8 cellular contexts compared by ENCODE assay signal in the genomic region with DNA sequence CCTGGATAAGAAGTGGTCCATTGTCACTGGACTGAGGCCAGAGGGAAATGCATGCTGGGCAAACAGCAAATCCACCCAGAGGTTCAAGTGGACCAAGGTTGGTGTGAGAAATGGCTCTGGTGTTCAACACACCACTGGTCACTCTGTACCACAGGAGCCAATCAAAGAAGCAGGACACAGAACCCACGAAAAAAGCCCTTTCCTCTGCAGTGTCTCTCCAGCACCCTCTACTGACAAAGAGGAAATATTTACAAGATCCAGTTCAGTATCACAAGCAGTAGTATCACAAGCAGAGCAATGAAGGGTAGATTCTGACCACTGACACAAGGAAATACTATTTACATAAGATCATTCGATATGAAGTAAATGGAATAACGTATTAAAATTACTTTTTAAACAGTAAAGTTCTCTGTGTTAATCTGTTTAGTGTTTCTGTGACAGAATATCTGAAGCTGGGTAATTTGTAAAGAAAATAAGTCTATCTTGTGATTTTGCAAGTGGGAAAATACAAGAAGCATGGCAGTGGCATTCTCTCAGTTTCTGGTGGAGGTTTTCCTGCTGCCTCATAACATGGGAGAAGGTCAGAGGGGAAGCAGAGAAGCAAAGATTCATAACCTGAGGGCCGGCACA.
DNase-seq lines count a peak whose midpoint lies in the region; ATAC-seq, FAIRE-seq and TF ChIP-seq lines count a peak whose summit lies in the region.

No MANE protein-coding gene starts in this region.

- H3K27ac Mint-ChIP-seq in brain: peak overlapping the region in 1 of 5 experiments; percentile 43
- H3K27ac Mint-ChIP-seq in osteocyte (ENCODE audit: unreplicated experiment): no peak overlapping the region

- H3K4me3 Mint-ChIP-seq in brain (no peak overlapping the region), osteocyte (ENCODE audit: unreplicated experiment) (no peak overlapping the region)

- H3K27me3 Mint-ChIP-seq in brain (no peaks in the 10 kb centered on the region), osteocyte (ENCODE audit: unreplicated experiment) (no peaks in the 10 kb centered on the region)

- H3K36me3 Mint-ChIP-seq in brain (no peaks in the 10 kb centered on the region), osteocyte (ENCODE audit: unreplicated experiment) (no peaks in the 10 kb centered on the region)

- H3K9me3 Mint-ChIP-seq in brain: no peaks in the 10 kb centered on the region
- no peaks in the 10 kb centered on the region for H3K9me3 Mint-ChIP-seq in osteocyte (ENCODE audit: unreplicated experiment)

- H3K4me1 Mint-ChIP-seq in brain (no peaks in the 10 kb centered on the region), osteocyte (ENCODE audit: unreplicated experiment) (no peaks in the 10 kb centered on the region)

- peak; percentile 55 to 74 for TF ChIP-seq CTCF in brain (conservative IDR thresholded peaks at IDR 0.05)
- TF ChIP-seq CTCF in osteocyte (IDR thresholded peaks at IDR 0.05): peak; percentile 28

- DNase-seq in Ammon's horn (ENCODE audit: low spot score) (peak; percentile 50), GM18507 (ENCODE audit: extremely low spot score, insufficient read length, low read depth) (no peak), NCI-H146 (lab: John Stamatoyannopoulos, UW) (peak; percentile 60), osteocyte (ENCODE audit: extremely low spot score, unreplicated experiment) (no peak), NCI-H1092 (lab: John Stamatoyannopoulos, UW) (no peak)
- DNase-seq in activated effector memory CD4-positive, alpha-beta T cell treated with anti-CD3 and anti-CD28 coated beads, Interleukin-2, amount 50 U/mL, for 16 hours: no peak

- peak; percentile 54 for ATAC-seq in HG02840 (IDR thresholded peaks at IDR 0.05; ENCODE audit: low FRiP score, unreplicated experiment)

- FAIRE-seq in GM18507 (lab: Jason Lieb, UNC): peak; percentile 84

Comparison
In these comparisons a context has a peak if more than half of its experiments do, and no peak if none do; other contexts are left out.
1. DNase-seq: peak in Ammon's horn (single experiment) and NCI-H146 (single experiment); none in GM18507 (single experiment), osteocyte (single experiment), activated effector memory CD4-positive, alpha-beta T cell treated with anti-CD3 and anti-CD28 coated beads, Interleukin-2, amount 50 U/mL, for 16 hours (single experiment) and NCI-H1092 (single experiment).